ENCODE assay signal across 24 cellular contexts in the genomic region with DNA sequence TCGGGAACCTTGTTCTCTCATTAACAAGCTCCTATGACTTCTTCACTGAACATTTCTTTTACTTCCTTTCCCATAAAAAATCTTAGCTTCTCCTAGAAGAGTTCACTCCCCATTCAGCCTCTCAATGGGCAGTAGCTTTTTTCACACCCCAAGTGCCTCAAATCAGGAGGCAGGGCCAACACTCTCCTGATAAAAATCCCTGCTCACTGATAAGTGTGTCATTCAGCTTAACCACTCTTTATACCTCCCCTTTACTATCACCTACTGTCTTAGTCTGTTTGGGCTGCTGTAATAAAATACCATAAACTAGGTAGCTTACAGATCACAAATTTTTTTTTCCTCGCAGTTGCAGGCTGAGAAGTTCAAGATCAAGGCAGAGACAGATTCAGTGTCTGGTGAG.
"Had no signal": no experiment of that assay in that cellular context is flagged by ENCODE, and none has a peak within 500 bp of the region (broad histone marks: within the 10 kb centered on the region; RNA-seq: fewer than 3 reads in every experiment).

No MANE protein-coding gene starts in this region.

- H3K4me1 ChIP-seq: esophagus muscularis mucosa, foreskin keratinocyte, gastroesophageal sphincter, heart left ventricle, left lung, lower lobe of right lung had no signal

- DNase-seq: dermis blood vessel endothelial cell; dorsolateral prefrontal cortex; effector CD4-positive, alpha-beta T cell; effector memory CD4-positive, alpha-beta T cell; foreskin keratinocyte; heart left ventricle; hypothalamus; immature natural killer cell; islet precursor cell; kidney; kidney glomerular epithelial cell; left lung; left ventricle myocardium superior; lower lobe of right lung; mesenchymal stem cell; midbrain; naive B cell had no signal

- H3K36me3 ChIP-seq: esophagus muscularis mucosa, gastroesophageal sphincter, heart left ventricle, left lung, lower lobe of right lung had no signal

- FAIRE-seq: colon, endothelial cell of umbilical vein, frontal cortex, kidney had no signal

- H2AFZ ChIP-seq: hepatocyte had no signal

- H3K9me3 ChIP-seq: esophagus muscularis mucosa, gastroesophageal sphincter, heart left ventricle, left lung, lower lobe of right lung had no signal

- H3K4me2 ChIP-seq: hepatocyte had no signal

- H3K27me3 ChIP-seq: esophagus muscularis mucosa, foreskin keratinocyte, gastroesophageal sphincter, heart left ventricle, left lung had no signal

- H3K27ac ChIP-seq: coronary artery, dorsolateral prefrontal cortex, esophagus muscularis mucosa, foreskin keratinocyte, gastroesophageal sphincter, heart left ventricle, hepatocyte, left lung, lower lobe of right lung had no signal

- ATAC-seq: foreskin keratinocyte, gastroesophageal sphincter, heart left ventricle, left lung, left ventricle myocardium superior, lower lobe of right lung had no signal

- H3K4me3 ChIP-seq: coronary artery, dorsolateral prefrontal cortex, esophagus muscularis mucosa, gastroesophageal sphincter, heart left ventricle, hepatocyte, left lung, lower lobe of right lung had no signal

- H3K79me2 ChIP-seq: hepatocyte had no signal
